In genomic region chr13:47000166-47000565, GRCh38 we compare ENCODE assay signal across 12 cellular contexts.
"Had no signal": no experiment of that assay in that cellular context is flagged by ENCODE, and none has a peak within 500 bp of the region (broad histone marks: within the 10 kb centered on the region; RNA-seq: fewer than 3 reads in every experiment).

No MANE protein-coding gene starts in this region.

- DNase-seq: activated CD4-positive, alpha-beta T cell treated with anti-CD3 and anti-CD28 coated beads, Interleukin-2, amount 50 U/mL, for 4 hours; activated CD8-positive, alpha-beta memory T cell treated with anti-CD3 and anti-CD28 coated beads, Interleukin-2, amount 10 ng/mL, durations not matched to agents 7 days and 5 days; activated effector memory CD4-positive, alpha-beta T cell treated with anti-CD3 and anti-CD28 coated beads, Interleukin-2, amount 50 U/mL, for 16 hours; activated T-cell treated with anti-CD3 and anti-CD28 coated beads, Interleukin-2, amount 50 U/mL, for 4 hours; hippocampal formation; ovary; sigmoid colon; stimulated activated CD4-positive, alpha-beta T cell treated with anti-CD3 and anti-CD28 coated beads, Interleukin-12 subunit alpha, Interleukin-12 subunit beta, amount 100 ng/mL, for 4 hours; stimulated activated CD4-positive, alpha-beta T cell treated with anti-CD3 and anti-CD28 coated beads, Interleukin-2, amount 100 ng/mL, for 48 hours; stimulated activated naive CD4-positive, alpha-beta T cell treated with Interleukin-2 at 50 U/mL for 16 hours had no signal

- H3K4me3 ChIP-seq: ovary, sigmoid colon had no signal

- H3K36me3 Mint-ChIP-seq: activated CD8-positive, alpha-beta memory T cell treated with anti-CD3 and anti-CD28 coated beads, Interleukin-2, amount 10 ng/mL, durations not matched to agents 7 days and 5 days; activated naive CD8-positive, alpha-beta T cell had no signal

- H3K4me3 Mint-ChIP-seq: activated CD8-positive, alpha-beta memory T cell treated with anti-CD3 and anti-CD28 coated beads, Interleukin-2, amount 10 ng/mL, durations not matched to agents 7 days and 5 days; activated naive CD8-positive, alpha-beta T cell; activated T-cell treated with anti-CD3 and anti-CD28 coated beads, Interleukin-2, amount 50 U/mL, for 4 hours had no signal

- H3K27ac Mint-ChIP-seq: activated CD8-positive, alpha-beta memory T cell treated with anti-CD3 and anti-CD28 coated beads, Interleukin-2, amount 10 ng/mL, durations not matched to agents 7 days and 5 days; activated naive CD8-positive, alpha-beta T cell had no signal

- H3K36me3 ChIP-seq: ovary, sigmoid colon had no signal

- H3K27me3 ChIP-seq: ovary, sigmoid colon had no signal

- H3K9me3 ChIP-seq: ovary, sigmoid colon had no signal

- H3K9me3 Mint-ChIP-seq: activated T-cell treated with anti-CD3 and anti-CD28 coated beads, Interleukin-2, amount 50 U/mL, for 4 hours had no signal

- H3K4me1 Mint-ChIP-seq: activated CD8-positive, alpha-beta memory T cell treated with anti-CD3 and anti-CD28 coated beads, Interleukin-2, amount 10 ng/mL, durations not matched to agents 7 days and 5 days had no signal

- H3K4me1 ChIP-seq: sigmoid colon had no signal

- ATAC-seq: activated CD4-positive, CD25-positive, alpha-beta regulatory T cell treated with anti-CD3 and anti-CD28 coated beads, Interleukin-2, amount 50 U/mL, for 24 hours; activated CD8-positive, alpha-beta memory T cell treated with anti-CD3 and anti-CD28 coated beads, Interleukin-2, amount 10 ng/mL, durations not matched to agents 7 days and 5 days; activated T-cell treated with anti-CD3 and anti-CD28 coated beads, Interleukin-2, amount 50 U/mL, for 4 hours had no signal

- H3K27ac ChIP-seq: ovary, sigmoid colon had no signal
